ENCODE assay signal across 8 cellular contexts in genomic region chr12:109713187-109713984, GRCh38. TPM values are rescaled to one million over a fixed set of nuclear protein-coding genes. Genes with fewer than 3 reads are reported as not detected.
A peak's percentile ranks its signal among the peaks of the same experiment; 100 is the strongest.
DNase-seq lines count a peak whose midpoint lies in the region; ATAC-seq and TF ChIP-seq lines count a peak whose summit lies in the region.

Gene FAM222A, plus strand, starts transcription at chr12:109713825. Its CDS starts 30,322 bp downstream, at chr12:109744147.

- POLR2A ChIA-PET in BJ (lab: Charles Lee) = no interaction called here

- H3K4me3 ChIP-seq in BJ (ENCODE audit: low read depth, low read length) (peak within 1 kb of the TSS; percentile 54), colonic mucosa (peak within 1 kb of the TSS; percentile 64)

- H3K9me3 ChIP-seq in colonic mucosa = no peaks in the 10 kb centered on the region

- TF ChIP-seq CTCF in BJ (IDR thresholded peaks at IDR 0.05; ENCODE audit: insufficient read depth, low read depth, low read length) = 0 out of 2 replicates have a peak, but pooled peaks have one; percentile 8
- no peak for TF ChIP-seq CTCF in colonic mucosa (IDR thresholded peaks at IDR 0.05)

- CTCF ChIA-PET in BJ (lab: Yijun Ruan, JAX) = interaction anchor here (0.6 kb wide), 1 partner anchor 1086 kb away, joined by 3 read pairs; no protein-coding TSS in a partner anchor

- ATAC-seq in HG03457 (IDR thresholded peaks at IDR 0.05; ENCODE audit: unreplicated experiment) = peak; percentile 89

- intact Hi-C loops in colonic mucosa (cut with DNase I) = no loop called here

- H3K4me1 ChIP-seq in colonic mucosa = no peaks in the 10 kb centered on the region

- H3K27ac ChIP-seq in colonic mucosa (peak within 1 kb of the TSS; percentile 36), layer of hippocampus (ENCODE audit: low read depth, low read length) (peak within 1 kb of the TSS; percentile 86)

- peak within 1 kb of the TSS; percentile 34 to 57 for H3K9ac ChIP-seq in colonic mucosa (ENCODE audit: low read depth in 2 of 2, low read length in 2 of 2)

- DNase-seq in BJ (ENCODE audit: low read depth) (peak; percentile 81), GM19240 (ENCODE audit: insufficient read length, low spot score) (peak; percentile 97), NCI-H524 treated with DMSO at 0.1 percent for 48 hours (lab: John Stamatoyannopoulos, UW) (peak; percentile 73), colonic mucosa (peak; percentile 97)
- peak; percentile 95 for DNase-seq in activated CD4-positive, alpha-beta T cell treated with anti-CD3 and anti-CD28 coated beads for 48 hours
- peak; percentile 89 to 95 (median 91) for DNase-seq in stimulated activated CD4-positive, alpha-beta T cell treated with anti-CD3 and anti-CD28 coated beads, Interleukin-1b, Interleukin-23, amount 100 ng/mL, for 24 hours (ENCODE audit: low read depth in 4 of 4, low spot score in 1 of 4)

- H3K27me3 ChIP-seq in BJ (ENCODE audit: control insufficient read depth, insufficient read depth, low read length) (peaks cover 15% of the 10 kb centered on the region), colonic mucosa (peaks cover 9% of the 10 kb centered on the region), layer of hippocampus (ENCODE audit: control insufficient read depth, insufficient read depth, low read length) (peaks cover 3% of the 10 kb centered on the region)

- no peaks in the 10 kb centered on the region for H3K36me3 ChIP-seq in BJ (ENCODE audit: control insufficient read depth, insufficient read depth, low read length)
- no peaks in the 10 kb centered on the region for H3K36me3 ChIP-seq in colonic mucosa

RNA-seq across cellular contexts. Expression of gene FAM222A, which starts in this region (rescaled TPM):
- 0.12 and 0.36 TPM in 2 replicates for polyA plus RNA-seq in BJ (2011; rRNA removed)
- polyA minus RNA-seq in BJ (2011; rRNA and poly(A)+ RNA removed) = 0.24 and 0.31 TPM in 2 replicates
- total RNA-seq in colonic mucosa = 1 to 10 TPM; 3.9 to 5.5 TPM

Comparison
In these comparisons a context has a peak if more than half of its experiments do, and no peak if none do; other contexts are left out.
1. Peak in every context shown above with its lines: DNase-seq, ATAC-seq, H3K4me3 ChIP-seq and H3K27ac ChIP-seq.
2. Peak in DNase-seq and H3K4me3 ChIP-seq in BJ; RNA of the gene not detected or under 1 TPM.